21 cellular contexts compared by ENCODE assay signal in genomic region chr17:79459003-79459655, GRCh38.
"Had no signal": no experiment of that assay in that cellular context is flagged by ENCODE, and none has a peak within 500 bp of the region (broad histone marks: within the 10 kb centered on the region; RNA-seq: fewer than 3 reads in every experiment).

No MANE protein-coding gene starts in this region.

- H3K36me3 Mint-ChIP-seq: activated naive CD8-positive, alpha-beta T cell treated with anti-CD3 and anti-CD28 coated beads, Interleukin-2, amount 10 ng/mL, durations not matched to agents 7 days and 5 days; mesothelial cell of epicardium; naive thymus-derived CD8-positive, alpha-beta T cell had no signal

- H3K27me3 ChIP-seq: foreskin keratinocyte, hepatocyte, upper lobe of left lung had no signal

- H3K4me1 ChIP-seq: foreskin keratinocyte, left ventricle myocardium inferior, prostate gland, upper lobe of left lung had no signal

- ATAC-seq: activated CD4-positive, alpha-beta T cell treated with anti-CD3 and anti-CD28 coated beads for 36 hours; activated T-cell treated with anti-CD3 and anti-CD28 coated beads, Interleukin-2, amount 50 U/mL, for 4 hours; foreskin keratinocyte; naive thymus-derived CD8-positive, alpha-beta T cell had no signal

- H3K9me3 Mint-ChIP-seq: activated naive CD4-positive, alpha-beta T cell treated with anti-CD3 and anti-CD28 coated beads for 36 hours; activated naive CD8-positive, alpha-beta T cell treated with anti-CD3 and anti-CD28 coated beads, Interleukin-2, amount 10 ng/mL, durations not matched to agents 7 days and 5 days; activated T-cell treated with anti-CD3 and anti-CD28 coated beads, Interleukin-2, amount 50 U/mL, for 4 hours; mesothelial cell of epicardium; naive thymus-derived CD8-positive, alpha-beta T cell had no signal

- H3K4me1 Mint-ChIP-seq: activated CD4-positive, alpha-beta T cell treated with anti-CD3 and anti-CD28 coated beads for 36 hours; activated naive CD8-positive, alpha-beta T cell treated with anti-CD3 and anti-CD28 coated beads, Interleukin-2, amount 10 ng/mL, durations not matched to agents 7 days and 5 days; mesothelial cell of epicardium had no signal

- H3K27ac Mint-ChIP-seq: activated CD4-positive, alpha-beta T cell treated with anti-CD3 and anti-CD28 coated beads for 36 hours; activated naive CD4-positive, alpha-beta T cell treated with anti-CD3 and anti-CD28 coated beads for 36 hours; activated naive CD8-positive, alpha-beta T cell treated with anti-CD3 and anti-CD28 coated beads, Interleukin-2, amount 10 ng/mL, durations not matched to agents 7 days and 5 days; mesothelial cell of epicardium had no signal

- H3K4me3 Mint-ChIP-seq: activated CD4-positive, alpha-beta T cell treated with anti-CD3 and anti-CD28 coated beads for 36 hours; activated naive CD4-positive, alpha-beta T cell treated with anti-CD3 and anti-CD28 coated beads for 36 hours; activated naive CD8-positive, alpha-beta T cell treated with anti-CD3 and anti-CD28 coated beads, Interleukin-2, amount 10 ng/mL, durations not matched to agents 7 days and 5 days; activated T-cell treated with anti-CD3 and anti-CD28 coated beads, Interleukin-2, amount 50 U/mL, for 4 hours; mesothelial cell of epicardium; naive thymus-derived CD8-positive, alpha-beta T cell had no signal

- H3K27ac ChIP-seq: foreskin keratinocyte, hepatocyte, left ventricle myocardium inferior, prostate gland, upper lobe of left lung had no signal

- DNase-seq: activated CD4-positive, alpha-beta T cell treated with anti-CD3 and anti-CD28 coated beads for 36 hours; activated CD4-positive, alpha-beta T cell treated with anti-CD3 and anti-CD28 coated beads, Interleukin-2, amount 50 U/mL, for 4 hours; activated CD8-positive, alpha-beta memory T cell treated with anti-CD3 and anti-CD28 coated beads for 24 hours; activated CD8-positive, alpha-beta memory T cell treated with anti-CD3 and anti-CD28 coated beads, Interleukin-2, amount 50 U/mL, for 4 hours; activated naive CD4-positive, alpha-beta T cell treated with anti-CD3 and anti-CD28 coated beads for 36 hours; activated naive CD8-positive, alpha-beta T cell treated with anti-CD3 and anti-CD28 coated beads, Interleukin-2, amount 10 ng/mL, durations not matched to agents 7 days and 5 days; activated T-cell treated with anti-CD3 and anti-CD28 coated beads, Interleukin-2, amount 50 U/mL, for 4 hours; amniotic stem cell; dermis blood vessel endothelial cell; effector CD8-positive, alpha-beta T cell; foreskin keratinocyte; kidney glomerular epithelial cell; left ventricle myocardium inferior; naive thymus-derived CD8-positive, alpha-beta T cell; stimulated activated CD4-positive, alpha-beta T cell treated with anti-CD3 and anti-CD28 coated beads, Interleukin-4, amount 100 ng/mL, for 1 hour; stimulated activated naive CD4-positive, alpha-beta T cell; T-helper 1 cell had no signal

- H3K27me3 Mint-ChIP-seq: activated naive CD8-positive, alpha-beta T cell treated with anti-CD3 and anti-CD28 coated beads, Interleukin-2, amount 10 ng/mL, durations not matched to agents 7 days and 5 days had no signal

- H3K4me3 ChIP-seq: hepatocyte, left ventricle myocardium inferior, prostate gland, upper lobe of left lung had no signal

- H3K9me3 ChIP-seq: left ventricle myocardium inferior, prostate gland, upper lobe of left lung had no signal

- H3K36me3 ChIP-seq: left ventricle myocardium inferior, prostate gland, upper lobe of left lung had no signal
